ENCODE assay signal across 22 cellular contexts in genomic region chr12:131499864-131500190, GRCh38.
DNase-seq lines count a peak whose midpoint lies in the region; ATAC-seq, FAIRE-seq and TF ChIP-seq lines count a peak whose summit lies in the region.
"Had no signal": no experiment of that assay in that cellular context is flagged by ENCODE, and none has a peak within 500 bp of the region (broad histone marks: within the 10 kb centered on the region; RNA-seq: fewer than 3 reads in every experiment).

No MANE protein-coding gene starts in this region.

- H3K4me3 ChIP-seq in GM12878, result no peak overlapping the region
- H3K4me3 ChIP-seq: GM23338, K562 had no signal

- H4K20me1 ChIP-seq in GM12878 (ENCODE audit: control insufficient read depth, insufficient read depth), result no peaks in the 10 kb centered on the region

- no peaks in the 10 kb centered on the region for H3K36me3 ChIP-seq in GM12878 (ENCODE audit: control insufficient read depth in 2 of 2, insufficient read depth in 2 of 2, low read length in 1 of 2)

- TF ChIP-seq POLR2A in GM12878 (IDR thresholded peaks at IDR 0.05; ENCODE audit: low read depth, low read length), result no peak

- no peak for TF ChIP-seq CTCF in GM12878 (IDR thresholded peaks at IDR 0.05 in 2 of 3, conservative IDR thresholded peaks at IDR 0.05 in 1 of 3; ENCODE audit: control insufficient read depth in 2 of 3, extremely low read depth in 1 of 3, insufficient read depth in 1 of 3, low read depth in 3 of 3, low read length in 3 of 3)

- H3K27me3 ChIP-seq in GM12878 (replicated peaks in 1 of 2; ENCODE audit: control insufficient read depth in 2 of 2, insufficient read depth in 2 of 2, low read length in 1 of 2), result no peaks in the 10 kb centered on the region

- no peak for TF ChIP-seq EP300 in GM12878 (IDR thresholded peaks at IDR 0.05; ENCODE audit: borderline replicate concordance in 1 of 2, control insufficient read depth in 1 of 2, low read depth in 2 of 2, low read length in 2 of 2)

- H3K9ac ChIP-seq in GM12878 (ENCODE audit: control insufficient read depth, insufficient read depth, low read length), result no peak overlapping the region
- H3K9ac ChIP-seq: SK-N-SH had no signal

- WGBS in GM12878 (ENCODE audit: insufficient coverage, insufficient replicate concordance, low lambda C conversion rate, missing lambda C conversion rate), result 5% methylated on average over 1 of the region's 1 CpG

- no peak overlapping the region for H3K4me2 ChIP-seq in GM12878 (ENCODE audit: control insufficient read depth, insufficient read depth)
- H3K4me2 ChIP-seq: GM23338, SK-N-SH had no signal

- no peaks in the 10 kb centered on the region for H3K9me3 ChIP-seq in GM12878 (replicated peaks; ENCODE audit: control insufficient read depth, insufficient read depth, low read length)
- H3K9me3 ChIP-seq: SK-N-SH had no signal

- POLR2A ChIA-PET in GM12878 (lab: Charles Lee), result no interaction called here

- ATAC-seq in GM18502 (IDR thresholded peaks at IDR 0.05; ENCODE audit: poor library complexity, unreplicated experiment) (peak; percentile 40), HG02610 (IDR thresholded peaks at IDR 0.05; ENCODE audit: unreplicated experiment) (peak; percentile 16), HG03175 (IDR thresholded peaks at IDR 0.05; ENCODE audit: unreplicated experiment) (peak; percentile 15), GM12878 (no peak), GM21360 (IDR thresholded peaks at IDR 0.05; ENCODE audit: unreplicated experiment) (no peak), HG03108 (IDR thresholded peaks at IDR 0.05; ENCODE audit: unreplicated experiment) (no peak)
- ATAC-seq: GM23338, K562 had no signal

- peaks cover 10% of the 10 kb centered on the region for H3K4me1 ChIP-seq in GM12878 (ENCODE audit: control insufficient read depth, insufficient read depth, low read length)

- no peak overlapping the region for H3K27ac ChIP-seq in GM12878 (ENCODE audit: control insufficient read depth, insufficient read depth)
- H3K27ac ChIP-seq: 22Rv1 had no signal

- H3K79me2 ChIP-seq in GM12878 (ENCODE audit: control insufficient read depth, insufficient read depth, low read length), result no peaks in the 10 kb centered on the region

- no TSS peak for BruUV-seq in GM12878 (replicated peaks; lab: Mats Ljungman, UMichigan)

- TF ChIP-seq RAD21 in GM12878 (IDR thresholded peaks at IDR 0.05; ENCODE audit: insufficient read depth, low read depth, low read length), result no peak

- CTCF ChIA-PET in GM12878 (lab: Yijun Ruan, JAX), result no interaction called here

- SMC1A ChIA-PET in GM12878 (lab: Charles Lee; ENCODE audit: uncharacterized antibody, unreplicated experiment), result no interaction called here

- RAD21 ChIA-PET in GM12878 (lab: Charles Lee; ENCODE audit: unreplicated experiment), result interaction anchor here (1.2 kb wide), 1 partner anchor 11 kb away, joined by 3 read pairs; no protein-coding TSS in a partner anchor

- FAIRE-seq in GM12878 (lab: Jason Lieb, UNC), result no peak
- FAIRE-seq: G401.6, K562 had no signal

- no peak overlapping the region for H2AFZ ChIP-seq in GM12878 (ENCODE audit: control insufficient read depth, low read depth, low read length)
- H2AFZ ChIP-seq: GM23338 had no signal

- intact Hi-C loops in GM12878 (cut with micrococcal nuclease; ENCODE audit: unreplicated experiment), result no loop called here

- DNase-seq in GM12878 (ENCODE audit: low read depth, low spot score), result no peak
- no peak for DNase-seq in cerebellar cortex (ENCODE audit: low spot score)
- no peak for DNase-seq in activated CD4-positive, CD25-positive, alpha-beta regulatory T cell (lab: John Stamatoyannopoulos, UW)
- DNase-seq: COR-L47, HCEC 1CT, NCI-H1092 treated with DMSO at 0.1 percent for 48 hours, NCI-H187, NCI-H2107, NCI-H510A, NCI-H748 treated with DMSO at 0.1 percent for 48 hours, OCI-M1, SHP77 treated with DMSO at 0.1 percent for 48 hours, SK-N-SH had no signal

- in situ Hi-C loops in GM12878 (cut with MboI), result no loop called here

TF ChIP-seq in GM12878, 131 proteins besides CTCF, POLR2A, EP300 and RAD21 (continues in another document):
- TF ChIP-seq ZSCAN29 (IDR thresholded peaks at IDR 0.05) (no peak), RELA (IDR thresholded peaks at IDR 0.05; ENCODE audit: borderline replicate concordance, partially characterized antibody) (no peak), FOS (IDR thresholded peaks at IDR 0.05; ENCODE audit: borderline replicate concordance, extremely low read depth, insufficient read length) (no peak), JUND (IDR thresholded peaks at IDR 0.05; ENCODE audit: low read depth, low read length) (no peak), KAT2A (conservative IDR thresholded peaks at IDR 0.05; ENCODE audit: control insufficient read depth, low read depth, low read length) (no peak), MEF2A (IDR thresholded peaks at IDR 0.05; ENCODE audit: insufficient read depth, low read depth, low read length) (no peak), NFIC (IDR thresholded peaks at IDR 0.05; ENCODE audit: low read depth, low read length) (peak; percentile 69; the same call in 1 of the 2 replicates), EGR1 (IDR thresholded peaks at IDR 0.05; ENCODE audit: borderline replicate concordance in 1 of 2, low read depth in 2 of 2, low read length in 2 of 2) (no peak), CBX3 (IDR thresholded peaks at IDR 0.05; ENCODE audit: borderline replicate concordance, low read depth) (no peak), SP1 (IDR thresholded peaks at IDR 0.05; ENCODE audit: low read depth, low read length) (no peak), CBFB (IDR thresholded peaks at IDR 0.05; ENCODE audit: low read depth) (no peak), IKZF2 (IDR thresholded peaks at IDR 0.05) (no peak; a peak in 1 of 4 replicates), WRNIP1 (IDR thresholded peaks at IDR 0.05; ENCODE audit: borderline replicate concordance, low read depth, low read length) (no peak), HDAC6 (IDR thresholded peaks at IDR 0.05; ENCODE audit: unreplicated experiment) (no peak), IRF4 (IDR thresholded peaks at IDR 0.05; ENCODE audit: low read depth, low read length) (no peak), CREM (IDR thresholded peaks at IDR 0.05; ENCODE audit: low read depth) (no peak), NR2C2 (IDR thresholded peaks at IDR 0.05; ENCODE audit: borderline replicate concordance, control insufficient read depth, insufficient read length, low read depth) (no peak), JUNB (IDR thresholded peaks at IDR 0.05) (peak; percentile 73), MEF2B (IDR thresholded peaks at IDR 0.05; ENCODE audit: partially characterized antibody, poor library complexity, severe bottlenecking) (no peak), STAT1 (conservative IDR thresholded peaks at IDR 0.05) (no peak), MLLT1 (IDR thresholded peaks at IDR 0.05) (no peak), PAX8 (IDR thresholded peaks at IDR 0.05) (no peak), GABPA (IDR thresholded peaks at IDR 0.05; ENCODE audit: low read depth) (no peak), SMARCA5 (IDR thresholded peaks at IDR 0.05) (no peak), SIX5 (IDR thresholded peaks at IDR 0.05; ENCODE audit: low read depth, low read length, severe bottlenecking) (no peak)
- TF ChIP-seq, protein P1, sequence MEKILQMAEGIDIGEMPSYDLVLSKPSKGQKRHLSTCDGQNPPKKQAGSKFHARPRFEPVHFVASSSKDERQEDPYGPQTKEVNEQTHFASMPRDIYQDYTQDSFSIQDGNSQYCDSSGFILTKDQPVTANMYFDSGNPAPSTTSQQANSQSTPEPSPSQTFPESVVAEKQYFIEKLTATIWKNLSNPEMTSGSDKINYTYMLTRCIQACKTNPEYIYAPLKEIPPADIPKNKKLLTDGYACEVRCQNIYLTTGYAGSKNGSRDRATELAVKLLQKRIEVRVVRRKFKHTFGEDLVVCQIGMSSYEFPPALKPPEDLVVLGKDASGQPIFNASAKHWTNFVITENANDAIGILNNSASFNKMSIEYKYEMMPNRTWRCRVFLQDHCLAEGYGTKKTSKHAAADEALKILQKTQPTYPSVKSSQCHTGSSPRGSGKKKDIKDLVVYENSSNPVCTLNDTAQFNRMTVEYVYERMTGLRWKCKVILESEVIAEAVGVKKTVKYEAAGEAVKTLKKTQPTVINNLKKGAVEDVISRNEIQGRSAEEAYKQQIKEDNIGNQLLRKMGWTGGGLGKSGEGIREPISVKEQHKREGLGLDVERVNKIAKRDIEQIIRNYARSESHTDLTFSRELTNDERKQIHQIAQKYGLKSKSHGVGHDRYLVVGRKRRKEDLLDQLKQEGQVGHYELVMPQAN (conservative IDR thresholded peaks at IDR 0.05), result no peak
- TF ChIP-seq, protein P2, sequence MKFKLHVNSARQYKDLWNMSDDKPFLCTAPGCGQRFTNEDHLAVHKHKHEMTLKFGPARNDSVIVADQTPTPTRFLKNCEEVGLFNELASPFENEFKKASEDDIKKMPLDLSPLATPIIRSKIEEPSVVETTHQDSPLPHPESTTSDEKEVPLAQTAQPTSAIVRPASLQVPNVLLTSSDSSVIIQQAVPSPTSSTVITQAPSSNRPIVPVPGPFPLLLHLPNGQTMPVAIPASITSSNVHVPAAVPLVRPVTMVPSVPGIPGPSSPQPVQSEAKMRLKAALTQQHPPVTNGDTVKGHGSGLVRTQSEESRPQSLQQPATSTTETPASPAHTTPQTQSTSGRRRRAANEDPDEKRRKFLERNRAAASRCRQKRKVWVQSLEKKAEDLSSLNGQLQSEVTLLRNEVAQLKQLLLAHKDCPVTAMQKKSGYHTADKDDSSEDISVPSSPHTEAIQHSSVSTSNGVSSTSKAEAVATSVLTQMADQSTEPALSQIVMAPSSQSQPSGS (IDR thresholded peaks at IDR 0.05; ENCODE audit: low read length), result peak; percentile 7; the same call in 1 of the 2 replicates

Comparison
In these comparisons a context has a peak if more than half of its experiments do, and no peak if none do; other contexts are left out.
1. ATAC-seq: peak in GM18502 (single experiment), HG02610 (single experiment) and HG03175 (single experiment); none in GM12878 (single experiment), GM21360 (single experiment) and HG03108 (single experiment).